Comparison of ENCODE assay signal across 16 cellular contexts in genomic region chr4:142386450-142386849, GRCh38.
"Had no signal": no experiment of that assay in that cellular context is flagged by ENCODE, and none has a peak within 500 bp of the region (broad histone marks: within the 10 kb centered on the region; RNA-seq: fewer than 3 reads in every experiment).

No MANE protein-coding gene starts in this region.

- DNase-seq: activated CD4-positive, alpha-beta T cell treated with anti-CD3 and anti-CD28 coated beads, Interleukin-2, amount 50 U/mL, for 48 hours; activated CD8-positive, alpha-beta memory T cell treated with anti-CD3 and anti-CD28 coated beads, Interleukin-2, amount 10 ng/mL, durations not matched to agents 7 days and 5 days; activated gamma-delta T cell treated with Interleukin-2 at 50 U/mL for 16 hours; aorta; brain microvascular endothelial cell; central memory CD4-positive, alpha-beta T cell; head of caudate nucleus; left lung; mammary epithelial cell; naive thymus-derived CD4-positive, alpha-beta T cell; stomach had no signal

- H3K27me3 Mint-ChIP-seq: activated CD8-positive, alpha-beta memory T cell treated with anti-CD3 and anti-CD28 coated beads, Interleukin-2, amount 10 ng/mL, durations not matched to agents 7 days and 5 days; naive thymus-derived CD4-positive, alpha-beta T cell; progenitor cell of endocrine pancreas; type B pancreatic cell had no signal

- H3K4me1 Mint-ChIP-seq: neural progenitor cell had no signal

- H3K4me3 Mint-ChIP-seq: activated CD8-positive, alpha-beta memory T cell treated with anti-CD3 and anti-CD28 coated beads, Interleukin-2, amount 10 ng/mL, durations not matched to agents 7 days and 5 days; neural progenitor cell; type B pancreatic cell had no signal

- ATAC-seq: activated CD4-positive, CD25-positive, alpha-beta regulatory T cell treated with anti-CD3 and anti-CD28 coated beads, Interleukin-2, amount 50 U/mL, for 24 hours; activated CD8-positive, alpha-beta memory T cell treated with anti-CD3 and anti-CD28 coated beads, Interleukin-2, amount 10 ng/mL, durations not matched to agents 7 days and 5 days; left lung; naive thymus-derived CD4-positive, alpha-beta T cell had no signal

- H3K36me3 Mint-ChIP-seq: neural progenitor cell, type B pancreatic cell had no signal

- FAIRE-seq: frontal cortex had no signal

- H3K9me3 Mint-ChIP-seq: neural progenitor cell, type B pancreatic cell had no signal

- H3K27ac Mint-ChIP-seq: activated CD8-positive, alpha-beta memory T cell treated with anti-CD3 and anti-CD28 coated beads, Interleukin-2, amount 10 ng/mL, durations not matched to agents 7 days and 5 days; neural progenitor cell; progenitor cell of endocrine pancreas; type B pancreatic cell had no signal
